ENCODE assay signal across 13 cellular contexts in the genomic region with DNA sequence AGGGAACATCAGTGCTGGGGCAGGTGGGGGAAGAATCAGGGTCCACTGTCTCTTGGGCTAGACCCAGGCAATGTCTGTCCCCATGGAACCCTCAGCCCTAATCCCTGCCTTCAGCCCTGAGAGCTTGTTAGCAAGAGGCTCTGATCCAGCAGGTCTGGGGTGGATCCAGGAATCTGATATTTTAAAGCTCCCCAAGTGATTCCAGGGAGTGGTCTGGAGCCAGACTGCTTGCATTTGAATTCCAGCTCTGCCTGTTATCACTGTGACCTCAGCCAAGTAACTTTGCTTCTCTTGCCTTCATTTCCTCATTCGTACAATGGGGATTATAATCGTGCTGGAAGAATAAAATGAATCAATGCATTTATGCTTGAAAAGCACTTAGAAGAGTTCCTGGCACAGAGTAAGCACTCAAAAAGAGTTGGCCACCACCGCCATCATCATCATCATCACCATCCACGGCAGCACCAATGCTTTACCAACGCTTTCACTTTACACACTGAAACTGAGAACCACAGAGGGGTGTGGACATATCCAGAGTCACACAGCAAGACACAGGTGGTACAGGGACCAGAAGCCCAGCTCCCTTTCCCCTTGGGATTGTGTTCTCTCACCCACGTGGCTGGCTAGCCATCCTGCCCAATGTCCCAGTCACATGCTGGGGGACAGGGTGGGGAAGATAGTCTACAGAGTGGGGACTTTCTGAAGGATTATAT.
"Had no signal": no experiment of that assay in that cellular context is flagged by ENCODE, and none has a peak within 500 bp of the region (broad histone marks: within the 10 kb centered on the region; RNA-seq: fewer than 3 reads in every experiment).

No MANE protein-coding gene starts in this region.

- H3K27me3 ChIP-seq: breast epithelium, heart right ventricle, tibial nerve had no signal

- H3K9me3 ChIP-seq: breast epithelium, heart right ventricle, tibial nerve had no signal

- ATAC-seq: activated CD4-positive, alpha-beta T cell treated with anti-CD3 and anti-CD28 coated beads for 36 hours had no signal

- H3K9me3 Mint-ChIP-seq: nephron had no signal

- H3K27ac Mint-ChIP-seq: activated CD4-positive, alpha-beta T cell treated with anti-CD3 and anti-CD28 coated beads for 36 hours; activated naive CD8-positive, alpha-beta T cell; nephron had no signal

- H3K36me3 ChIP-seq: breast epithelium, heart right ventricle, tibial nerve had no signal

- H3K4me1 ChIP-seq: breast epithelium had no signal

- H3K4me3 Mint-ChIP-seq: activated CD4-positive, alpha-beta T cell treated with anti-CD3 and anti-CD28 coated beads for 36 hours; activated naive CD8-positive, alpha-beta T cell; nephron had no signal

- DNase-seq: activated CD4-positive, alpha-beta T cell treated with anti-CD3 and anti-CD28 coated beads for 36 hours; activated effector memory CD4-positive, alpha-beta T cell treated with Interleukin-2 at 50 U/mL for 16 hours; activated T-cell treated with anti-CD3 and anti-CD28 coated beads, Interleukin-2, amount 50 U/mL, for 1 hour; anterior cingulate cortex; foreskin melanocyte; heart right ventricle; stimulated activated CD4-positive, alpha-beta T cell treated with anti-CD3 and anti-CD28 coated beads, Interleukin-15, amount 100 ng/mL, for 24 hours; stimulated activated CD4-positive, alpha-beta T cell treated with anti-CD3 and anti-CD28 coated beads, Interleukin-4, amount 100 ng/mL, for 4 hours; T-helper 9 cell had no signal

- H3K27ac ChIP-seq: breast epithelium, heart right ventricle, tibial nerve had no signal

- H3K36me3 Mint-ChIP-seq: activated naive CD8-positive, alpha-beta T cell had no signal

- H3K27me3 Mint-ChIP-seq: activated CD4-positive, alpha-beta T cell treated with anti-CD3 and anti-CD28 coated beads for 36 hours; activated naive CD8-positive, alpha-beta T cell had no signal

- H3K4me3 ChIP-seq: breast epithelium, heart right ventricle, tibial nerve had no signal
